In the genomic region with DNA sequence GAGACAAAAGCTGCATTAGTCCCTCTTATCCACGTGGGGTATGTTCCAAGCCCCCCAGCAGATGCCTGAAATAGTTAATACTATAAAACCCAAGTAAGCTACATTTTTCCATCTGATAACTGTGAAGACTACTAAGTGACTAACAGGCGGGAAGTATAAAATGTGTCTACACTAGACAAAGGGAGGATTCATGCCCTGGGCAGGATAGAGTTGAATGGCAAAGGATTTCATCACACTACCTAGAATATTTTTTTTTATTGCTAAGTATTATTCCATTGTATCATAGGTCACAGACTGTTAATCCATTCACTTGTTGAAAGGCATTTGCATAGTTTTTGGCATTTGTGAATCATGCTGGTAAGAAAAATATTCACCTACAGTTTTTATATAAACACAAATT, we compare ENCODE assay signal across 16 cellular contexts. TPM values are rescaled to one million over a fixed set of nuclear protein-coding genes. Genes with fewer than 3 reads are reported as not detected.
DNase-seq lines count a peak whose midpoint lies in the region; TF ChIP-seq lines count a peak whose summit lies in the region.
"Had no signal": no experiment of that assay in that cellular context is flagged by ENCODE, and none has a peak within 500 bp of the region (broad histone marks: within the 10 kb centered on the region; RNA-seq: fewer than 3 reads in every experiment).

No MANE protein-coding gene starts in this region.

- H3K9me3 ChIP-seq in Caco-2: no peaks in the 10 kb centered on the region
- H3K9me3 ChIP-seq: BLaER1 had no signal

- no peak overlapping the region for H3K4me3 Mint-ChIP-seq in Caco-2 (ENCODE audit: unreplicated experiment)
- H3K4me3 Mint-ChIP-seq in activated CD4-positive, alpha-beta T cell treated with anti-CD3 and anti-CD28 coated beads, Interleukin-2, amount 10 ng/mL, durations not matched to agents 24 days and 14 days: no peak overlapping the region
- H3K4me3 Mint-ChIP-seq: CD8-positive, alpha-beta memory T cell; HFFc6 had no signal

- H3K36me3 Mint-ChIP-seq in Caco-2 (ENCODE audit: insufficient read depth, unreplicated experiment): no peaks in the 10 kb centered on the region
- H3K36me3 Mint-ChIP-seq in activated CD4-positive, alpha-beta T cell treated with anti-CD3 and anti-CD28 coated beads, Interleukin-2, amount 10 ng/mL, durations not matched to agents 24 days and 14 days (ENCODE audit: low read depth): no peaks in the 10 kb centered on the region
- H3K36me3 Mint-ChIP-seq: CD8-positive, alpha-beta memory T cell had no signal

- no TSS peak for BruUV-seq in Caco-2 (replicated peaks; lab: Mats Ljungman, UMichigan)

- CTCF ChIA-PET in Caco-2 (lab: Charles Lee): no interaction called here

- DNase-seq in COLO829 (ENCODE audit: low spot score) (peak; percentile 90), M059J (ENCODE audit: low read depth) (peak; percentile 18), epithelial cell of esophagus (ENCODE audit: low read depth) (peak; percentile 58), foreskin melanocyte (peak; percentile 32), Caco-2 (no peak), SIG-M5 (lab: John Stamatoyannopoulos, UW) (no peak)
- no peak for DNase-seq in activated CD4-positive, alpha-beta T cell treated with anti-CD3 and anti-CD28 coated beads, Interleukin-2, amount 10 ng/mL, durations not matched to agents 24 days and 14 days
- DNase-seq: 8988T; AML-193; CD8-positive, alpha-beta memory T cell; DND-41; GDM1; HCEC 1CT; HFFc6 had no signal

- POLR2A ChIA-PET in Caco-2 (lab: Charles Lee): no interaction called here

- H3K27me3 ChIP-seq in Caco-2 (replicated peaks; ENCODE audit: control insufficient read depth, insufficient read depth, low read length): no peaks in the 10 kb centered on the region
- H3K27me3 ChIP-seq: BLaER1 had no signal

- intact Hi-C loops in Caco-2 (cut with micrococcal nuclease; ENCODE audit: unreplicated experiment): no loop called here
- intact Hi-C loops in activated CD4-positive, alpha-beta T cell treated with anti-CD3 and anti-CD28 coated beads, Interleukin-2, amount 10 ng/mL, durations not matched to agents 24 days and 14 days (cut with micrococcal nuclease): no loop called here

- no peaks in the 10 kb centered on the region for H3K27me3 Mint-ChIP-seq in Caco-2 (ENCODE audit: insufficient read depth, unreplicated experiment)
- no peaks in the 10 kb centered on the region for H3K27me3 Mint-ChIP-seq in activated CD4-positive, alpha-beta T cell treated with anti-CD3 and anti-CD28 coated beads, Interleukin-2, amount 10 ng/mL, durations not matched to agents 24 days and 14 days

- TF ChIP-seq CTCF in epithelial cell of esophagus (IDR thresholded peaks at IDR 0.05; ENCODE audit: insufficient read depth, low read depth, low read length, missing control alignments) (no peak), Caco-2 (IDR thresholded peaks at IDR 0.05; ENCODE audit: insufficient read depth in 1 of 2, low read depth in 1 of 2, low read length in 1 of 2, severe bottlenecking in 1 of 2, unreplicated experiment in 1 of 2) (no peak)

- no peaks in the 10 kb centered on the region for H3K4me1 ChIP-seq in Caco-2
- H3K4me1 ChIP-seq: BLaER1 had no signal

- no peak overlapping the region for H3K4me3 ChIP-seq in epithelial cell of esophagus (ENCODE audit: low read length)
- H3K4me3 ChIP-seq in Caco-2 (ENCODE audit: low read depth, low read length): no peak overlapping the region
- H3K4me3 ChIP-seq: BLaER1 had no signal

- H3K4me1 Mint-ChIP-seq in Caco-2 (ENCODE audit: low read depth, unreplicated experiment): no peaks in the 10 kb centered on the region
- no peaks in the 10 kb centered on the region for H3K4me1 Mint-ChIP-seq in activated CD4-positive, alpha-beta T cell treated with anti-CD3 and anti-CD28 coated beads, Interleukin-2, amount 10 ng/mL, durations not matched to agents 24 days and 14 days
- H3K4me1 Mint-ChIP-seq: CD8-positive, alpha-beta memory T cell had no signal

- H3K36me3 ChIP-seq in Caco-2 (ENCODE audit: control insufficient read depth, insufficient read depth, low read length): no peaks in the 10 kb centered on the region
- H3K36me3 ChIP-seq: BLaER1 had no signal

- H3K27ac Mint-ChIP-seq in Caco-2 (ENCODE audit: unreplicated experiment): no peak overlapping the region
- H3K27ac Mint-ChIP-seq in activated CD4-positive, alpha-beta T cell treated with anti-CD3 and anti-CD28 coated beads, Interleukin-2, amount 10 ng/mL, durations not matched to agents 24 days and 14 days: no peak overlapping the region
- H3K27ac Mint-ChIP-seq: CD8-positive, alpha-beta memory T cell; HFFc6 had no signal

- H3K9me3 Mint-ChIP-seq in Caco-2 (ENCODE audit: unreplicated experiment): peaks cover 9% of the 10 kb centered on the region
- no peaks in the 10 kb centered on the region for H3K9me3 Mint-ChIP-seq in activated CD4-positive, alpha-beta T cell treated with anti-CD3 and anti-CD28 coated beads, Interleukin-2, amount 10 ng/mL, durations not matched to agents 24 days and 14 days

RNA-seq across cellular contexts. Expression of a gene that starts 26.4 kb away (rescaled TPM):
- total RNA-seq in M059J (2014; rRNA removed; shearing (Covaris generic)): not detected in 2 replicates
- total RNA-seq in Caco-2 (2022): not detected in 2 replicates
- not detected in 2 replicates for total RNA-seq in activated CD4-positive, alpha-beta T cell treated with anti-CD3 and anti-CD28 coated beads, Interleukin-2, amount 10 ng/mL, durations not matched to agents 24 days and 14 days
- total RNA-seq: CD8-positive, alpha-beta memory T cell; H4; HFFc6 had no signal

RNA-seq across cellular contexts. Expression of a gene that starts 41.9 kb away (rescaled TPM):
- total RNA-seq in M059J (2014; rRNA removed; shearing (Covaris generic)): not detected in 2 replicates
- total RNA-seq in Caco-2 (2022): not detected in 2 replicates
- not detected in 2 replicates for total RNA-seq in activated CD4-positive, alpha-beta T cell treated with anti-CD3 and anti-CD28 coated beads, Interleukin-2, amount 10 ng/mL, durations not matched to agents 24 days and 14 days
- total RNA-seq: CD8-positive, alpha-beta memory T cell had no signal

Comparison
In these comparisons a context has a peak if more than half of its experiments do, and no peak if none do; other contexts are left out.
1. DNase-seq: peak in COLO829 (single experiment), M059J (single experiment), epithelial cell of esophagus (single experiment) and foreskin melanocyte (single experiment); none in Caco-2 (0 of 2), SIG-M5 (single experiment) and activated CD4-positive, alpha-beta T cell treated with anti-CD3 and anti-CD28 coated beads, Interleukin-2, amount 10 ng/mL, durations not matched to agents 24 days and 14 days (single experiment).